8 cellular contexts compared by ENCODE assay signal in genomic region chr2:173149491-173149890, GRCh38.
A peak's percentile ranks its signal among the peaks of the same experiment; 100 is the strongest.
DNase-seq lines count a peak whose midpoint lies in the region; ATAC-seq lines count a peak whose summit lies in the region.

No MANE protein-coding gene starts in this region.

- peaks cover 21% of the 10 kb centered on the region for H3K4me1 Mint-ChIP-seq in activated naive CD4-positive, alpha-beta T cell treated with anti-CD3 and anti-CD28 coated beads for 36 hours (ENCODE audit: low read depth)

- no peaks in the 10 kb centered on the region for H3K9me3 Mint-ChIP-seq in activated naive CD4-positive, alpha-beta T cell treated with anti-CD3 and anti-CD28 coated beads for 36 hours

- no peak overlapping the region for H3K4me3 Mint-ChIP-seq in activated naive CD4-positive, alpha-beta T cell treated with anti-CD3 and anti-CD28 coated beads for 36 hours

- CTCF ChIA-PET in activated naive CD4-positive, alpha-beta T cell treated with anti-CD3 and anti-CD28 coated beads for 36 hours (lab: Charles Lee): no interaction called here

- peak; percentile 75 for DNase-seq in activated naive CD4-positive, alpha-beta T cell treated with anti-CD3 and anti-CD28 coated beads for 36 hours
- peak in 2 of 3 donors; percentile 18 to 34 for DNase-seq in stimulated activated CD4-positive, alpha-beta T cell treated with anti-CD3 and anti-CD28 coated beads, TNF-alpha, amount 100 ng/mL, for 48 hours (ENCODE audit: low read depth in 3 of 3)
- DNase-seq in NCI-H2029 treated with DMSO at 0.1 percent for 48 hours (lab: John Stamatoyannopoulos, UW) (no peak), left colon (no peak), DMS 273 treated with DMSO at 0.1 percent for 48 hours (lab: John Stamatoyannopoulos, UW) (no peak), DMS53 treated with DMSO at 0.1 percent for 48 hours (lab: John Stamatoyannopoulos, UW; ENCODE audit: unreplicated experiment) (no peak)

- no peak overlapping the region for H3K27ac Mint-ChIP-seq in activated naive CD4-positive, alpha-beta T cell treated with anti-CD3 and anti-CD28 coated beads for 36 hours

- peaks cover 9% of the 10 kb centered on the region for H3K27me3 Mint-ChIP-seq in activated naive CD4-positive, alpha-beta T cell treated with anti-CD3 and anti-CD28 coated beads for 36 hours (ENCODE audit: low read depth)

- ATAC-seq in GM19372 (IDR thresholded peaks at IDR 0.05; ENCODE audit: low read depth, unreplicated experiment) (peak; percentile 82), HG03175 (IDR thresholded peaks at IDR 0.05; ENCODE audit: unreplicated experiment) (peak; percentile 86), left colon (no peak)

- intact Hi-C loops in activated naive CD4-positive, alpha-beta T cell treated with anti-CD3 and anti-CD28 coated beads for 36 hours (cut with micrococcal nuclease): loop anchor here (1.0 kb wide), 1 partner anchor 16 kb away; no protein-coding TSS in a partner anchor
- intact Hi-C loops in left colon (cut with DNase I, micrococcal nuclease): no loop called here

- no peaks in the 10 kb centered on the region for H3K36me3 Mint-ChIP-seq in activated naive CD4-positive, alpha-beta T cell treated with anti-CD3 and anti-CD28 coated beads for 36 hours (ENCODE audit: low read depth)

Comparison
In these comparisons a context has a peak if more than half of its experiments do, and no peak if none do; other contexts are left out.
1. DNase-seq: peak in activated naive CD4-positive, alpha-beta T cell treated with anti-CD3 and anti-CD28 coated beads for 36 hours (single experiment) and stimulated activated CD4-positive, alpha-beta T cell treated with anti-CD3 and anti-CD28 coated beads, TNF-alpha, amount 100 ng/mL, for 48 hours (2 of 3); none in NCI-H2029 treated with DMSO at 0.1 percent for 48 hours (single experiment), left colon (0 of 2), DMS 273 treated with DMSO at 0.1 percent for 48 hours (single experiment) and DMS53 treated with DMSO at 0.1 percent for 48 hours (single experiment).